In the genomic region with DNA sequence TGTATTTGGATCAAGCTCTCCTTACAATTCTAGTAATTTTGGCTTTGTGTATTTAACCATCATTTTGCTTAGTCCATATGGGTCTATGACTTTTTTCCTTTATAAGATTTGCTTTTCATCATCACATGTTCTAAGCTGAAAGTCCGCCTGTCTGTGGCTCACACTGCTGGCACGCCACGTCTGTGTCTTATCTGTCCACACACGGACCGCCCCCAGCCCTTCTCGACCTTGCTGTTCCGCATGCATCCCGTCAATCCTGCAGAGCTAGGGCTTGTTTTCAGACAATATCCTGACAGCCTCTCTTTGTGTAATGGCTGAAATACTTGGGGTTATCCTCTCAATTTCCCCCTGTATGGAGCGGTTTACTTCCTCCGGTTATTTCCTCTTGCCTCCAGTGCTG, we compare ENCODE assay signal across 21 cellular contexts. TPM values are rescaled to one million over a fixed set of nuclear protein-coding genes. Genes with fewer than 3 reads are reported as not detected.
DNase-seq lines count a peak whose midpoint lies in the region; ATAC-seq and TF ChIP-seq lines count a peak whose summit lies in the region.
"Had no signal": no experiment of that assay in that cellular context is flagged by ENCODE, and none has a peak within 500 bp of the region (broad histone marks: within the 10 kb centered on the region; RNA-seq: fewer than 3 reads in every experiment).

No MANE protein-coding gene starts in this region.

- H2AFZ ChIP-seq in hepatocyte = no peak overlapping the region

- no peaks in the 10 kb centered on the region for H4K20me1 ChIP-seq in hepatocyte (ENCODE audit: insufficient read depth, poor library complexity, severe bottlenecking)
- H4K20me1 ChIP-seq: BLaER1 had no signal

- H3K36me3 ChIP-seq in cardiac muscle cell (no peaks in the 10 kb centered on the region), left ventricle myocardium inferior (no peaks in the 10 kb centered on the region), hepatocyte (replicated peaks; ENCODE audit: insufficient read depth, low read depth) (no peaks in the 10 kb centered on the region)
- H3K36me3 ChIP-seq: BLaER1 had no signal

- H3K27ac ChIP-seq in cardiac muscle cell (no peak overlapping the region), left ventricle myocardium inferior (replicated peaks) (no peak overlapping the region), hepatocyte (no peak overlapping the region)
- H3K27ac ChIP-seq: BLaER1, KMS-11, SK-N-MC had no signal

- POLR2A ChIA-PET in activated B cell treated with CpG ODN at 0.5 μM for 24 hours (lab: Charles Lee) = interaction anchor here (1.1 to 2.1 kb wide), 2 partner anchors 108 to 247 kb away, joined by 3 to 15 read pairs; a partner anchor contains a TSS

- H3K9me3 Mint-ChIP-seq in activated B cell treated with CpG ODN at 0.5 μM for 24 hours = no peaks in the 10 kb centered on the region

- H3K4me1 Mint-ChIP-seq in activated B cell treated with CpG ODN at 0.5 μM for 24 hours = peaks cover 45% of the 10 kb centered on the region

- TF ChIP-seq CTCF in cardiac muscle cell (IDR thresholded peaks at IDR 0.05; ENCODE audit: low read depth, low read length) = no peak
- TF ChIP-seq CTCF in left ventricle myocardium inferior (IDR thresholded peaks at IDR 0.05; ENCODE audit: borderline replicate concordance) = no peak
- no peak for TF ChIP-seq CTCF in activated B cell treated with CpG ODN at 0.5 μM for 24 hours (IDR thresholded peaks at IDR 0.05)
- no peak for TF ChIP-seq CTCF in hepatocyte (IDR thresholded peaks at IDR 0.05; ENCODE audit: poor library complexity)

- H3K4me3 ChIP-seq in cardiac muscle cell (no peak overlapping the region), left ventricle myocardium inferior (no peak overlapping the region), hepatocyte (no peak overlapping the region)
- H3K4me3 ChIP-seq: BLaER1, GM12878, SK-N-MC had no signal

- intact Hi-C loops in left ventricle myocardium inferior (cut with micrococcal nuclease) (no loop called here), activated B cell treated with CpG ODN at 0.5 μM for 24 hours (cut with micrococcal nuclease) (loop anchor here (5.0 kb wide), 1 partner anchor 379 kb away; a partner anchor contains a TSS)

- WGBS in hepatocyte (ENCODE audit: low lambda C conversion rate, missing lambda C conversion rate) = 50% methylated on average over 10 of the region's 10 CpGs

- H3K27ac Mint-ChIP-seq in activated B cell treated with CpG ODN at 0.5 μM for 24 hours = peak overlapping the region; percentile 83

- no peak for TF ChIP-seq POLR2A in erythroblast (IDR thresholded peaks at IDR 0.05; ENCODE audit: low read length)

- no peaks in the 10 kb centered on the region for H3K9me2 ChIP-seq in hepatocyte (replicated peaks; ENCODE audit: insufficient read depth)

- peaks cover 3% of the 10 kb centered on the region for H3K27me3 Mint-ChIP-seq in activated B cell treated with CpG ODN at 0.5 μM for 24 hours

- peaks cover 6% of the 10 kb centered on the region for H3K4me1 ChIP-seq in cardiac muscle cell (ENCODE audit: low read depth)
- H3K4me1 ChIP-seq in left ventricle myocardium inferior = peaks cover 10% of the 10 kb centered on the region
- H3K4me1 ChIP-seq in hepatocyte (ENCODE audit: insufficient read depth) = no peaks in the 10 kb centered on the region
- H3K4me1 ChIP-seq: BLaER1 had no signal

- DNase-seq in cardiac muscle cell (ENCODE audit: low read depth in 1 of 2, low spot score in 1 of 2) = peak; percentile 27 to 54
- no peak for DNase-seq in left ventricle myocardium inferior
- no peak for DNase-seq in activated B cell treated with CpG ODN at 0.5 μM for 24 hours
- peak; percentile 57 for DNase-seq in hepatocyte (ENCODE audit: low spot score)
- no peak for DNase-seq in NCI-H82 (lab: John Stamatoyannopoulos, UW)
- DNase-seq in erythroblast (lab: John Stamatoyannopoulos, UW) = no peak
- DNase-seq: 8988T, DMS79 treated with DMSO at 0.1 percent for 48 hours, GOT3, NCI-H2081 treated with DMSO at 0.1 percent for 48 hours, NCI-H510A, Right ventricle myocardium superior had no signal

- ATAC-seq in activated B cell treated with CpG ODN at 0.5 μM for 24 hours (ENCODE audit: low read depth) = no peak
- no peak for ATAC-seq in HG02973 (IDR thresholded peaks at IDR 0.05; ENCODE audit: unreplicated experiment)
- ATAC-seq in HG03469 (IDR thresholded peaks at IDR 0.05; ENCODE audit: unreplicated experiment) = no peak
- ATAC-seq: Panc1 had no signal

- H3K36me3 Mint-ChIP-seq in activated B cell treated with CpG ODN at 0.5 μM for 24 hours (ENCODE audit: low read depth) = no peaks in the 10 kb centered on the region

- H3K27me3 ChIP-seq in cardiac muscle cell (no peaks in the 10 kb centered on the region), left ventricle myocardium inferior (ENCODE audit: low read depth) (peaks cover 8% of the 10 kb centered on the region), hepatocyte (no peaks in the 10 kb centered on the region)
- H3K27me3 ChIP-seq: BLaER1 had no signal

- no peak overlapping the region for H3K4me3 Mint-ChIP-seq in activated B cell treated with CpG ODN at 0.5 μM for 24 hours

- H3K9me3 ChIP-seq in cardiac muscle cell (ENCODE audit: low read depth) = no peaks in the 10 kb centered on the region
- H3K9me3 ChIP-seq in left ventricle myocardium inferior (replicated peaks) = no peaks in the 10 kb centered on the region
- H3K9me3 ChIP-seq in hepatocyte (ENCODE audit: low read depth) = no peaks in the 10 kb centered on the region
- H3K9me3 ChIP-seq: BLaER1 had no signal

- CTCF ChIA-PET in activated B cell treated with CpG ODN at 0.5 μM for 24 hours (lab: Charles Lee) = interaction anchor here (1.0 to 4.5 kb wide), 4 partner anchors 8 to 393 kb away, joined by 3 to 33 read pairs (median 7); a partner anchor contains a TSS

- no peaks in the 10 kb centered on the region for H3K79me2 ChIP-seq in hepatocyte

- no peak overlapping the region for H3K4me2 ChIP-seq in hepatocyte
- H3K4me2 ChIP-seq: BLaER1, KMS-11 had no signal

RNA-seq across cellular contexts. Expression of a gene that starts 8.5 kb away (rescaled TPM):
- 1.0 TPM in 1 of 2 replicates, not detected in the other for total RNA-seq in cardiac muscle cell
- not detected in 2 replicates for polyA plus RNA-seq in cardiac muscle cell
- total RNA-seq in left ventricle myocardium inferior = not detected
- not detected in 2 replicates for total RNA-seq in activated B cell treated with CpG ODN at 0.5 μM for 24 hours
- total RNA-seq in hepatocyte = 0.90 TPM in 1 of 2 replicates, not detected in the other
- 0.13 and 1.4 TPM in 2 replicates for polyA plus RNA-seq in hepatocyte
- total RNA-seq: G401, GM12878, M059J had no signal

RNA-seq across cellular contexts. Expression of a gene that starts 40.2 kb away (rescaled TPM):
- 0.14 and 0.27 TPM in 2 replicates for total RNA-seq in cardiac muscle cell
- polyA plus RNA-seq in cardiac muscle cell = 0.37 and 0.42 TPM in 2 replicates
- not detected for total RNA-seq in left ventricle myocardium inferior
- total RNA-seq in activated B cell treated with CpG ODN at 0.5 μM for 24 hours = not detected in 2 replicates
- total RNA-seq in hepatocyte = 0.07 TPM in 1 of 2 replicates, not detected in the other
- not detected in 2 replicates for polyA plus RNA-seq in hepatocyte
- total RNA-seq: G401, GM12878, M059J, Right ventricle myocardium superior had no signal
- polyA plus RNA-seq: GM12878 had no signal

Comparison
In these comparisons a context has a peak if more than half of its experiments do, and no peak if none do; other contexts are left out.
1. DNase-seq: peak in cardiac muscle cell (2 of 2) and hepatocyte (single experiment); none in left ventricle myocardium inferior (single experiment), activated B cell treated with CpG ODN at 0.5 μM for 24 hours (single experiment), NCI-H82 (single experiment) and erythroblast (0 of 2).